In genomic region chrX:136147320-136147901, GRCh38 we compare ENCODE assay signal across 8 cellular contexts. TPM values are rescaled to one million over a fixed set of nuclear protein-coding genes. Genes with fewer than 3 reads are reported as not detected.
DNase-seq lines count a peak whose midpoint lies in the region; ATAC-seq, FAIRE-seq and TF ChIP-seq lines count a peak whose summit lies in the region.

TSS of gene FHL1 (plus strand) at chrX:136147533.

- H3K4me1 ChIP-seq in A673 (ENCODE audit: insufficient read depth, low read length, poor library complexity, severe bottlenecking), result peaks cover 6% of the 10 kb centered on the region
- no peaks in the 10 kb centered on the region for H3K4me1 ChIP-seq in SJSA1 (replicated peaks)
- H3K4me1 ChIP-seq in parathyroid adenoma, result no peaks in the 10 kb centered on the region

- TF ChIP-seq POLR2A in H54 (IDR thresholded peaks at IDR 0.05; ENCODE audit: low read depth, low read length), result no peak

- H3K27me3 ChIP-seq in A673 (replicated peaks; ENCODE audit: insufficient read depth, low read depth, low read length, poor library complexity), result no peaks in the 10 kb centered on the region
- H3K27me3 ChIP-seq in SJSA1 (replicated peaks), result no peaks in the 10 kb centered on the region
- no peaks in the 10 kb centered on the region for H3K27me3 ChIP-seq in parathyroid adenoma (ENCODE audit: control insufficient read depth, insufficient read depth, low read length)

- peak; percentile 71 for ATAC-seq in activated naive CD8-positive, alpha-beta T cell treated with anti-CD3 and anti-CD28 coated beads, Interleukin-2, amount 50 U/mL, for 24 hours
- ATAC-seq in GM19023 (IDR thresholded peaks at IDR 0.05; ENCODE audit: unreplicated experiment), result no peak
- no peak for ATAC-seq in GM19324 (IDR thresholded peaks at IDR 0.05; ENCODE audit: low FRiP score, unreplicated experiment)

- peaks cover 26% of the 10 kb centered on the region for H3K79me2 ChIP-seq in parathyroid adenoma

- H3K4me2 ChIP-seq in parathyroid adenoma (ENCODE audit: low read length), result peak within 1 kb of the TSS; percentile 71

- H3K27ac ChIP-seq in A673 (ENCODE audit: low read depth, low read length, poor library complexity, severe bottlenecking) (peak within 1 kb of the TSS; percentile 30), SJSA1 (no peak within 1 kb of the TSS), parathyroid adenoma (peak within 1 kb of the TSS; percentile 93)

- no TSS peak for BruUV-seq in A673 (replicated peaks; lab: Mats Ljungman, UMichigan)

- peak within 1 kb of the TSS; percentile 80 for H2AFZ ChIP-seq in parathyroid adenoma

- peaks cover 3% of the 10 kb centered on the region for H3K27me3 Mint-ChIP-seq in activated naive CD8-positive, alpha-beta T cell treated with anti-CD3 and anti-CD28 coated beads, Interleukin-2, amount 50 U/mL, for 24 hours

- TF ChIP-seq CTCF in A673 (conservative IDR thresholded peaks at IDR 0.05; ENCODE audit: low read depth, low read length) (no peak), parathyroid adenoma (IDR thresholded peaks at IDR 0.05) (no peak)

- H3K9ac ChIP-seq in parathyroid adenoma, result peak within 1 kb of the TSS; percentile 97

- FAIRE-seq in H54 (lab: Jason Lieb, UNC), result no peak

- H3K4me1 Mint-ChIP-seq in activated naive CD8-positive, alpha-beta T cell treated with anti-CD3 and anti-CD28 coated beads, Interleukin-2, amount 50 U/mL, for 24 hours, result peaks cover 32% of the 10 kb centered on the region

- peak within 1 kb of the TSS; percentile 88 for H3K27ac Mint-ChIP-seq in activated naive CD8-positive, alpha-beta T cell treated with anti-CD3 and anti-CD28 coated beads, Interleukin-2, amount 50 U/mL, for 24 hours

- H3K4me3 Mint-ChIP-seq in activated naive CD8-positive, alpha-beta T cell treated with anti-CD3 and anti-CD28 coated beads, Interleukin-2, amount 50 U/mL, for 24 hours, result peak within 1 kb of the TSS; percentile 81

- peak; percentile 52 for DNase-seq in A673 (ENCODE audit: low spot score)
- peak; percentile 22 for DNase-seq in H54 (ENCODE audit: insufficient read length, low spot score)
- DNase-seq in SJSA1 (ENCODE audit: low read depth in 1 of 2, low spot score in 2 of 2), result peak; percentile 7 to 47
- DNase-seq in activated naive CD8-positive, alpha-beta T cell treated with anti-CD3 and anti-CD28 coated beads, Interleukin-2, amount 50 U/mL, for 24 hours, result peak; percentile 43
- peak; percentile 84 for DNase-seq in cardiac septum (ENCODE audit: low spot score)

- H3K9me3 ChIP-seq in A673 (ENCODE audit: low read depth, low read length, poor library complexity, severe bottlenecking), result no peaks in the 10 kb centered on the region
- no peaks in the 10 kb centered on the region for H3K9me3 ChIP-seq in SJSA1 (replicated peaks)
- H3K9me3 ChIP-seq in parathyroid adenoma (ENCODE audit: control insufficient read depth, low read length), result no peaks in the 10 kb centered on the region

- no peaks in the 10 kb centered on the region for H3K36me3 Mint-ChIP-seq in activated naive CD8-positive, alpha-beta T cell treated with anti-CD3 and anti-CD28 coated beads, Interleukin-2, amount 50 U/mL, for 24 hours (ENCODE audit: low read depth)

- CTCF ChIA-PET in A673 (lab: Charles Lee), result no interaction called here

- H3K9me3 Mint-ChIP-seq in activated naive CD8-positive, alpha-beta T cell treated with anti-CD3 and anti-CD28 coated beads, Interleukin-2, amount 50 U/mL, for 24 hours, result peaks cover 9% of the 10 kb centered on the region

- H3K36me3 ChIP-seq in A673 (ENCODE audit: insufficient read depth, low read length, poor library complexity, severe bottlenecking) (no peaks in the 10 kb centered on the region), SJSA1 (no peaks in the 10 kb centered on the region), parathyroid adenoma (ENCODE audit: control insufficient read depth, insufficient read depth, low read length) (no peaks in the 10 kb centered on the region)

- H3K4me3 ChIP-seq in A673 (ENCODE audit: low read depth, low read length, poor library complexity, severe bottlenecking), result peak within 1 kb of the TSS; percentile 58
- H3K4me3 ChIP-seq in SJSA1, result peak within 1 kb of the TSS; percentile 76
- H3K4me3 ChIP-seq in parathyroid adenoma (ENCODE audit: low read depth, low read length), result peak within 1 kb of the TSS; percentile 76

- POLR2A ChIA-PET in A673 (lab: Charles Lee; ENCODE audit: low non-redundant PET), result no interaction called here

- intact Hi-C loops in A673 (cut with micrococcal nuclease; ENCODE audit: unreplicated experiment), result no loop called here
- intact Hi-C loops in cardiac septum (cut with DNase I), result no loop called here

RNA-seq across cellular contexts. Expression of gene FHL1, which starts in this region (rescaled TPM):
- total RNA-seq in A673 (2021) (14.9 and 30.7 TPM in 2 replicates), cardiac septum (3,112 TPM)
- total RNA-seq in SJSA1 (2014; rRNA removed; shearing (Covaris generic)), result 104 and 117 TPM in 2 replicates

Comparison
In these comparisons a context has a peak if more than half of its experiments do, and no peak if none do; other contexts are left out.
1. RNA of gene FHL1 (total RNA-seq): 3,112 TPM in cardiac septum (single experiment); 104 to 117 TPM in SJSA1 and 14.9 to 30.7 TPM in A673; every median in the first group is over 10 times any median in the second.
2. DNase-seq: peak in every context shown above with its lines; median percentile 84 in cardiac septum; 52 in A673; 43 in activated naive CD8-positive, alpha-beta T cell treated with anti-CD3 and anti-CD28 coated beads, Interleukin-2, amount 50 U/mL, for 24 hours; 27 in SJSA1; 22 in H54.
3. Peak in every context shown above with its lines, with median percentiles within 50 percentile points of each other: H3K4me3 ChIP-seq.